In genomic region chr2:239275037-239275685, GRCh38 we compare ENCODE assay signal across 8 cellular contexts.
DNase-seq lines count a peak whose midpoint lies in the region; ATAC-seq, FAIRE-seq and TF ChIP-seq lines count a peak whose summit lies in the region.

No MANE protein-coding gene starts in this region.

- H3K4me1 Mint-ChIP-seq in activated naive CD4-positive, alpha-beta T cell treated with anti-CD3 and anti-CD28 coated beads for 36 hours (ENCODE audit: low read depth), result peaks cover 51% of the 10 kb centered on the region

- no peaks in the 10 kb centered on the region for H3K27me3 ChIP-seq in RWPE2 (ENCODE audit: insufficient read depth, poor library complexity, severe bottlenecking)

- peak overlapping the region; percentile 77 for H3K27ac Mint-ChIP-seq in activated naive CD4-positive, alpha-beta T cell treated with anti-CD3 and anti-CD28 coated beads for 36 hours

- DNase-seq in AG09319 (ENCODE audit: extremely low read depth, low read depth), result peak; percentile 94
- DNase-seq in H54 (ENCODE audit: insufficient read length, low spot score), result peak; percentile 83
- peak; percentile 88 for DNase-seq in RWPE2 (ENCODE audit: low spot score)
- DNase-seq in activated naive CD4-positive, alpha-beta T cell treated with anti-CD3 and anti-CD28 coated beads for 36 hours, result peak; percentile 93
- peak; percentile 35 for DNase-seq in germinal center (ENCODE audit: low spot score)
- DNase-seq in putamen (ENCODE audit: low spot score), result peak; percentile 54
- DNase-seq in ureter (ENCODE audit: low spot score), result peak; percentile 83

- H3K9me3 ChIP-seq in RWPE2 (ENCODE audit: severe bottlenecking), result no peaks in the 10 kb centered on the region

- intact Hi-C loops in activated naive CD4-positive, alpha-beta T cell treated with anti-CD3 and anti-CD28 coated beads for 36 hours (cut with micrococcal nuclease), result loop anchor here (1.0 to 2.0 kb wide), 8 partner anchors 8 to 126 kb away; partner anchors contain the start of gene HDAC4

- H3K9me3 Mint-ChIP-seq in activated naive CD4-positive, alpha-beta T cell treated with anti-CD3 and anti-CD28 coated beads for 36 hours, result no peaks in the 10 kb centered on the region

- H3K4me3 Mint-ChIP-seq in activated naive CD4-positive, alpha-beta T cell treated with anti-CD3 and anti-CD28 coated beads for 36 hours, result peak overlapping the region; percentile 51

- H3K27ac ChIP-seq in RWPE2 (ENCODE audit: poor library complexity, severe bottlenecking), result peak overlapping the region; percentile 65

- peak; percentile 30 for FAIRE-seq in H54 (lab: Jason Lieb, UNC)

- H3K4me1 ChIP-seq in RWPE2 (ENCODE audit: insufficient read depth, poor library complexity, severe bottlenecking), result peaks cover 29% of the 10 kb centered on the region

- peaks cover 24% of the 10 kb centered on the region for H3K27me3 Mint-ChIP-seq in activated naive CD4-positive, alpha-beta T cell treated with anti-CD3 and anti-CD28 coated beads for 36 hours (ENCODE audit: low read depth)

- H3K36me3 Mint-ChIP-seq in activated naive CD4-positive, alpha-beta T cell treated with anti-CD3 and anti-CD28 coated beads for 36 hours (ENCODE audit: low read depth), result peaks cover 4% of the 10 kb centered on the region

- ATAC-seq in RWPE2 (ENCODE audit: low read depth), result peak; percentile 96
- no peak for ATAC-seq in GM18858 (IDR thresholded peaks at IDR 0.05; ENCODE audit: unreplicated experiment)

- TF ChIP-seq POLR2A in H54 (IDR thresholded peaks at IDR 0.05; ENCODE audit: low read depth, low read length), result no peak

- H3K4me3 ChIP-seq in RWPE2 (ENCODE audit: severe bottlenecking), result no peak overlapping the region

- TF ChIP-seq CTCF in AG09319 (IDR thresholded peaks at IDR 0.05; ENCODE audit: low read depth, low read length), result peak; percentile 13
- no peak for TF ChIP-seq CTCF in RWPE2 (IDR thresholded peaks at IDR 0.05; ENCODE audit: poor library complexity, severe bottlenecking)

- CTCF ChIA-PET in activated naive CD4-positive, alpha-beta T cell treated with anti-CD3 and anti-CD28 coated beads for 36 hours (lab: Charles Lee), result interaction anchor here (0.6 to 2.6 kb wide), 4 partner anchors 20 to 106 kb away, joined by 4 to 13 read pairs (median 5); no protein-coding TSS in a partner anchor

- H3K36me3 ChIP-seq in RWPE2 (ENCODE audit: low read depth), result no peaks in the 10 kb centered on the region

Comparison
In these comparisons a context has a peak if more than half of its experiments do, and no peak if none do; other contexts are left out.
1. DNase-seq: peak in every context shown above with its lines; median percentile 94 in AG09319; 93 in activated naive CD4-positive, alpha-beta T cell treated with anti-CD3 and anti-CD28 coated beads for 36 hours; 88 in RWPE2; 83 in H54; 83 in ureter; 54 in putamen; 35 in germinal center.